In the genomic region with DNA sequence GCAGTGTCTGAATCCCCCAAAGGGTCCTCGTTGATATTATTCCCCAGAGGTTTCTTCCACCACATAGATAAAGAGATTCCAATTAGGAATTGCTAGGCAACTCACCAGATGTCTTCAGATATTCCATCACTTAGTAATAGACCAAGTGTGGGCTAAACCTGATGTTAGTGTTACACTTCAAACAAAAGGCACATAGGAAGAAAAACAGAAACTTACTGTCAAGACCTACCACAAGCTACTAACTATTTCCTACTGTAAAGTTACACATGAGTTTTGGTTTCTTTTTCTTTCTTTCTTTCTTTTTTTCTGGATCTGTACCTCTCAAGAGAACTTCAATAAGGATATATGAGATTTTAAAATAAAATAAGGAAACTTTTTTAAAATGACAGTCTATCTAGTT, we compare ENCODE assay signal across 35 cellular contexts.
"Had no signal": no experiment of that assay in that cellular context is flagged by ENCODE, and none has a peak within 500 bp of the region (broad histone marks: within the 10 kb centered on the region; RNA-seq: fewer than 3 reads in every experiment).

No MANE protein-coding gene starts in this region.

- H3K27me3 Mint-ChIP-seq: activated CD4-positive, alpha-beta T cell treated with anti-CD3 and anti-CD28 coated beads for 36 hours; activated CD4-positive, alpha-beta T cell treated with anti-CD3 and anti-CD28 coated beads, Interleukin-2, amount 10 ng/mL, durations not matched to agents 7 days and 5 days; brain had no signal

- H3K4me1 Mint-ChIP-seq: activated CD4-positive, alpha-beta T cell treated with anti-CD3 and anti-CD28 coated beads for 36 hours; activated CD4-positive, alpha-beta T cell treated with anti-CD3 and anti-CD28 coated beads, Interleukin-2, amount 10 ng/mL, durations not matched to agents 7 days and 5 days had no signal

- H3K4me1 ChIP-seq: adrenal gland, SJCRH30 had no signal

- H3K27ac Mint-ChIP-seq: activated CD4-positive, alpha-beta T cell treated with anti-CD3 and anti-CD28 coated beads for 36 hours; activated CD4-positive, alpha-beta T cell treated with anti-CD3 and anti-CD28 coated beads, Interleukin-2, amount 10 ng/mL, durations not matched to agents 7 days and 5 days; activated CD8-positive, alpha-beta T cell treated with anti-CD3 and anti-CD28 coated beads, Interleukin-2, amount 10 ng/mL, durations not matched to agents 7 days and 5 days; activated naive CD4-positive, alpha-beta T cell treated with anti-CD3 and anti-CD28 coated beads for 36 hours; activated naive CD4-positive, alpha-beta T cell treated with anti-CD3 and anti-CD28 coated beads, Interleukin-2, amount 50 U/mL, for 72 hours; activated T-helper 1 cell treated with anti-CD3 and anti-CD28 coated beads, Interleukin-12 subunit alpha, Interleukin-12 subunit beta, Interleukin-2, Interleukin-4 antibody, amounts not matched to agents 30 ng/mL and 10 ng/mL and 1 ng/mL, durations not matched to agents 14 hours and 24 hours and 36 hours; T-helper 1 cell treated with Interleukin-12 subunit alpha and Interleukin-12 subunit beta and Interleukin-4 antibody, amounts not matched to agents 30 μg/mL and 1 μg/mL, for 36 hours; T-helper 2 cell treated with Interferon-gamma antibody and Interleukin-4, amounts not matched to agents 5 μg/mL and 100 μg/mL, for 36 hours; WTC11 had no signal

- H3K36me3 ChIP-seq: adrenal gland, MG63, SJCRH30 had no signal

- H3K4me3 Mint-ChIP-seq: activated CD4-positive, alpha-beta T cell treated with anti-CD3 and anti-CD28 coated beads for 36 hours; activated CD4-positive, alpha-beta T cell treated with anti-CD3 and anti-CD28 coated beads, Interleukin-2, amount 10 ng/mL, durations not matched to agents 7 days and 5 days; activated CD8-positive, alpha-beta T cell treated with anti-CD3 and anti-CD28 coated beads, Interleukin-2, amount 10 ng/mL, durations not matched to agents 7 days and 5 days; activated naive CD4-positive, alpha-beta T cell treated with anti-CD3 and anti-CD28 coated beads for 36 hours; activated T-cell treated with anti-CD3 and anti-CD28 coated beads, Interleukin-2, amount 50 U/mL, for 4 hours; activated T-helper 1 cell treated with anti-CD3 and anti-CD28 coated beads, Interleukin-12 subunit alpha, Interleukin-12 subunit beta, Interleukin-2, Interleukin-4 antibody, amounts not matched to agents 30 ng/mL and 10 ng/mL and 1 ng/mL, durations not matched to agents 14 hours and 24 hours and 36 hours; brain; T-helper 1 cell treated with Interleukin-12 subunit alpha and Interleukin-12 subunit beta and Interleukin-4 antibody, amounts not matched to agents 30 μg/mL and 1 μg/mL, for 36 hours; T-helper 2 cell treated with Interferon-gamma antibody and Interleukin-4, amounts not matched to agents 5 μg/mL and 100 μg/mL, for 36 hours; WTC11 had no signal

- H3K9me3 ChIP-seq: MG63, SJCRH30 had no signal

- H2AFZ ChIP-seq: PC-9 had no signal

- H3K27me3 ChIP-seq: adrenal gland, MG63, SJCRH30 had no signal

- H3K4me3 ChIP-seq: adrenal gland, MG63, PC-9, SJCRH30, SK-N-MC had no signal

- ATAC-seq: activated CD4-positive, alpha-beta T cell treated with anti-CD3 and anti-CD28 coated beads for 36 hours; activated CD4-positive, CD25-positive, alpha-beta regulatory T cell treated with anti-CD3 and anti-CD28 coated beads, Interleukin-2, amount 50 U/mL, for 24 hours; activated CD8-positive, alpha-beta T cell treated with anti-CD3 and anti-CD28 coated beads, Interleukin-2, amount 10 ng/mL, durations not matched to agents 7 days and 5 days; activated naive CD4-positive, alpha-beta T cell treated with anti-CD3 and anti-CD28 coated beads, Interleukin-2, amount 50 U/mL, for 72 hours; activated T-cell treated with anti-CD3 and anti-CD28 coated beads, Interleukin-2, amount 50 U/mL, for 4 hours; WTC11 had no signal

- H3K9me3 Mint-ChIP-seq: activated naive CD4-positive, alpha-beta T cell treated with anti-CD3 and anti-CD28 coated beads for 36 hours; T-helper 2 cell treated with Interferon-gamma antibody and Interleukin-4, amounts not matched to agents 5 μg/mL and 100 μg/mL, for 36 hours had no signal

- H3K27ac ChIP-seq: adrenal gland, PC-9, SJCRH30, SK-N-MC had no signal

- H3K4me2 ChIP-seq: PC-9 had no signal

- FAIRE-seq: bronchial epithelial cell, TTC549 had no signal

- H3K36me3 Mint-ChIP-seq: activated naive CD4-positive, alpha-beta T cell treated with anti-CD3 and anti-CD28 coated beads, Interleukin-2, amount 50 U/mL, for 72 hours; brain; WTC11 had no signal

- DNase-seq: activated CD4-positive, alpha-beta T cell treated with anti-CD3 and anti-CD28 coated beads for 36 hours; activated CD4-positive, alpha-beta T cell treated with anti-CD3 and anti-CD28 coated beads, Interleukin-2, amount 10 ng/mL, durations not matched to agents 7 days and 5 days; activated CD4-positive, alpha-beta T cell treated with anti-CD3 and anti-CD28 coated beads, Interleukin-2, amount 50 U/mL, for 48 hours; activated CD8-positive, alpha-beta memory T cell treated with anti-CD3 and anti-CD28 coated beads, Interleukin-2, amount 50 U/mL, for 4 hours; activated CD8-positive, alpha-beta T cell treated with anti-CD3 and anti-CD28 coated beads, Interleukin-2, amount 10 ng/mL, durations not matched to agents 7 days and 5 days; activated gamma-delta T cell treated with Interleukin-2 at 50 U/mL for 16 hours; activated naive CD4-positive, alpha-beta T cell treated with anti-CD3 and anti-CD28 coated beads for 36 hours; activated T-cell treated with anti-CD3 and anti-CD28 coated beads for 4 hours; activated T-cell treated with anti-CD3 and anti-CD28 coated beads, Interleukin-2, amount 50 U/mL, for 4 hours; adrenal gland; caudate nucleus; cerebellar nuclear complex; Kasumi-1; KG1; MG63; NCI-H1092 treated with DMSO at 0.1 percent for 48 hours; NCI-H1417 treated with DMSO at 0.1 percent for 48 hours; NCI-H187 treated with DMSO at 0.1 percent for 48 hours; NCI-H2081; NCI-H2227 treated with DMSO at 0.1 percent for 48 hours; NCI-H446; NCI-H510A treated with DMSO at 0.1 percent for 48 hours; PC-9; SHP77; SJCRH30 had no signal
